Comparison of ENCODE assay signal across 8 cellular contexts in the genomic region with DNA sequence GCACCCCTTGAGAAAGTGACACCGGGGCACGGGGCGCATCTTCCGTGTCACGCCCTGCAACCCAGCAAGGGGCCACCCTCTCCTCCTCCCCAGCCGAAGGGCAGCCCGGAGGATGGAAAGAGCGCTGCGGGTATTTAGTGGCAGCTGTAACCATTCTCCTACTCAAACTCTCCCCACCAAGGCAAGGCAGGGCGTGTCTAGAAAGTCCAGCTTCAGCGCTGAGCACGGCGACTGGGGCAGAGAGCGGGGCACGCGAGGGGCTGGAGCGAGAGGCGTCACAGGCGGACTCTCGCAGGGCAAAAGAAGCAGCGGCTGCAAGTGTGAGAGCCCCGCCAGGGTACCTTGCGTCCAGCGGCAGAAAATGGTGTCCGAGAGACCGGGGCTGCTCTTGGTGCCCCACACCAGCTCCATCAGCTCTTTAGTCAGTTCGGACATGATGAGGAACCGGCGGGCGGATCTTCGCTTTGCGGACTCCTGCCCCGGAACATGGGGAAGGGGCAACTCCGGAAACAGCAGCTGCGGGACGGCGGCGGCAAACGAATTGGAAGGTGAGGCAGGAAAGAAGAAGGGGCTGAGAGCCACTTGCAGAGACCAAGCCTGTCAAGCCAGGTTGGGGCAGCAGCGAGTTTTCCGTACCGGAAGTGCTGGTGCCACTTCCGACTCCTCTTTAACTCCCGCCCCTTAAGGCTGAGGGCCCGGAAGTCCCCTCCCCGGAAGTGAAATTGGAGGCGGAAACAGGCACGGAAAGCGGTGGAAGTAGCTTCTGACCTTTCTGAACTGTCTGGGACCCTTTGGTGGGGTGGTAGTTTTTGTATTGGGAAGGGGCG. TPM values are rescaled to one million over a fixed set of nuclear protein-coding genes. Genes with fewer than 3 reads are reported as not detected.
DNase-seq lines count a peak whose midpoint lies in the region; ATAC-seq, FAIRE-seq and TF ChIP-seq lines count a peak whose summit lies in the region.

A gene (minus strand): TSS at position 643 of the 827 bp plus-strand sequence. CDS start 208 bp downstream, at position 435.

- H3K27me3 ChIP-seq in WERI-Rb-1 (ENCODE audit: insufficient read depth, low read depth, severe bottlenecking) (no peaks in the 10 kb centered on the region), bronchial epithelial cell (ENCODE audit: control insufficient read depth, insufficient read depth, low read length) (no peaks in the 10 kb centered on the region), smooth muscle cell (ENCODE audit: low read depth) (peaks cover 30% of the 10 kb centered on the region)

- peaks cover 0 to 5% (median 0%) of the 10 kb centered on the region in 3 donors for H3K36me3 Mint-ChIP-seq in immature natural killer cell

- DNase-seq in A549 (ENCODE audit: low read depth in 1 of 2, low spot score in 1 of 2) (peak; percentile 57 to 86), NCI-H2171 (lab: John Stamatoyannopoulos, UW) (peak; percentile 63), WERI-Rb-1 (peak; percentile 68), bronchial epithelial cell (ENCODE audit: low read depth) (peak; percentile 68), immature natural killer cell (peak; percentile 75 to 83 (median 82)), smooth muscle cell (lab: John Stamatoyannopoulos, UW; ENCODE audit: unreplicated experiment) (peak; percentile 43)

- 2% methylated on average over 41 of the region's 50 CpGs for WGBS in A549 (ENCODE audit: missing lambda C conversion rate)
- 2% methylated on average over 50 of the region's 50 CpGs for WGBS in smooth muscle cell (ENCODE audit: low lambda C conversion rate)

- peaks cover 43% of the 10 kb centered on the region for H3K79me2 ChIP-seq in smooth muscle cell (ENCODE audit: low read depth)

- H3K36me3 ChIP-seq in WERI-Rb-1 (no peaks in the 10 kb centered on the region), bronchial epithelial cell (ENCODE audit: control insufficient read depth, insufficient read depth, low read length) (no peaks in the 10 kb centered on the region), smooth muscle cell (ENCODE audit: low read depth) (no peaks in the 10 kb centered on the region)

- peak; percentile 66 for TF ChIP-seq POLR2A in A549 (IDR thresholded peaks at IDR 0.05; ENCODE audit: low read length)

- peaks cover 28% of the 10 kb centered on the region for H4K20me1 ChIP-seq in smooth muscle cell (ENCODE audit: low read depth)

- H3K27ac Mint-ChIP-seq in immature natural killer cell = peak within 1 kb of the TSS; percentile 88 to 97 (median 95)

- H3K27me3 Mint-ChIP-seq in immature natural killer cell (ENCODE audit: low read depth in 3 of 3) = peaks cover 3 to 21% (median 9%) of the 10 kb centered on the region in 3 donors

- H3K4me3 ChIP-seq in A549 (peak within 1 kb of the TSS; percentile 87), WERI-Rb-1 (ENCODE audit: low read depth, low read length) (peak within 1 kb of the TSS; percentile 95), bronchial epithelial cell (ENCODE audit: low read depth, low read length) (peak within 1 kb of the TSS; percentile 95), smooth muscle cell (peak within 1 kb of the TSS; percentile 99)

- H3K9me3 ChIP-seq in A549 = peaks cover 9% of the 10 kb centered on the region
- no peaks in the 10 kb centered on the region for H3K9me3 ChIP-seq in WERI-Rb-1 (ENCODE audit: severe bottlenecking)
- no peaks in the 10 kb centered on the region for H3K9me3 ChIP-seq in smooth muscle cell (replicated peaks; ENCODE audit: low read depth)

- peaks cover 0 to 10% (median 0%) of the 10 kb centered on the region in 6 donors for H3K9me3 Mint-ChIP-seq in immature natural killer cell

- TF ChIP-seq EP300 in A549 (IDR thresholded peaks at IDR 0.05) = no peak

- peaks cover 9% of the 10 kb centered on the region; the same call in 1 of the 3 replicates for H3K4me1 ChIP-seq in A549
- peaks cover 8% of the 10 kb centered on the region for H3K4me1 ChIP-seq in smooth muscle cell (ENCODE audit: low read depth)

- peaks cover 40 to 54% of the 10 kb centered on the region in 2 donors for H3K4me1 Mint-ChIP-seq in immature natural killer cell

- peak; percentile 65 for FAIRE-seq in A549 (lab: Jason Lieb, UNC)
- no peak for FAIRE-seq in bronchial epithelial cell (lab: Jason Lieb, UNC)

- CTCF ChIA-PET in A549 (lab: Yijun Ruan, JAX) = interaction anchor here (1.0 kb wide), 1 partner anchor 11 kb away, joined by 3 read pairs; no protein-coding TSS in a partner anchor

- H2AFZ ChIP-seq in smooth muscle cell (ENCODE audit: low read depth) = peak within 1 kb of the TSS; percentile 99

- no peak for TF ChIP-seq RAD21 in A549 (conservative IDR thresholded peaks at IDR 0.05 in 1 of 2, IDR thresholded peaks at IDR 0.05 in 1 of 2)

- ATAC-seq in A549 (peak; percentile 97 to 99), GM18520 (IDR thresholded peaks at IDR 0.05; ENCODE audit: unreplicated experiment) (peak; percentile 71), HG03060 (IDR thresholded peaks at IDR 0.05; ENCODE audit: low read depth, unreplicated experiment) (peak; percentile 84)

- H3K27ac ChIP-seq in A549 (peak within 1 kb of the TSS; percentile 74 to 85), WERI-Rb-1 (peak within 1 kb of the TSS; percentile 55), smooth muscle cell (ENCODE audit: low read depth) (peak within 1 kb of the TSS; percentile 30)

- POLR2A ChIA-PET in A549 (lab: Yijun Ruan, JAX) = interaction anchor here (0.8 to 1.0 kb wide), 2 partner anchors 11 to 1784 kb away, joined by 3 to 6 read pairs; a partner anchor contains a TSS

- H3K9ac ChIP-seq in smooth muscle cell (ENCODE audit: low read depth) = peak within 1 kb of the TSS; percentile 30

- no peaks in the 10 kb centered on the region for H3F3A ChIP-seq in smooth muscle cell (ENCODE audit: low read depth)

- H3K4me2 ChIP-seq in A549 = peak within 1 kb of the TSS; percentile 83
- H3K4me2 ChIP-seq in smooth muscle cell = peak within 1 kb of the TSS; percentile 97

- TF ChIP-seq CTCF in A549 (IDR thresholded peaks at IDR 0.05) (no peak), WERI-Rb-1 (IDR thresholded peaks at IDR 0.05; ENCODE audit: low read depth, low read length) (no peak), bronchial epithelial cell (IDR thresholded peaks at IDR 0.05; ENCODE audit: insufficient read depth, low read length, severe bottlenecking) (no peak), smooth muscle cell (IDR thresholded peaks at IDR 0.05; ENCODE audit: borderline replicate concordance, insufficient read depth, poor library complexity, severe bottlenecking) (no peak)

- peak within 1 kb of the TSS; percentile 91 to 100 (median 99) for H3K4me3 Mint-ChIP-seq in immature natural killer cell

TF ChIP-seq in A549, 52 proteins besides CTCF, POLR2A, EP300 and RAD21:
- TF ChIP-seq JUN (IDR thresholded peaks at IDR 0.05) (peak; percentile 65 to 67; a peak in 3 of 5 replicates), PHF8 (IDR thresholded peaks at IDR 0.05; ENCODE audit: borderline replicate concordance, low read depth) (peak; percentile 76; the same call in 1 of the 2 replicates), KDM5A (IDR thresholded peaks at IDR 0.05) (0 out of 2 replicates have a peak, but pooled peaks have one; percentile 25), RFX5 (IDR thresholded peaks at IDR 0.05) (no peak), SREBF2 (IDR thresholded peaks at IDR 0.05) (no peak)
- TF ChIP-seq, protein P1, sequence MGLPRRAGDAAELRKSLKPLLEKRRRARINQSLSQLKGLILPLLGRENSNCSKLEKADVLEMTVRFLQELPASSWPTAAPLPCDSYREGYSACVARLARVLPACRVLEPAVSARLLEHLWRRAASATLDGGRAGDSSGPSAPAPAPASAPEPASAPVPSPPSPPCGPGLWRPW (IDR thresholded peaks at IDR 0.05) = no peak
- TF ChIP-seq, protein P2, sequence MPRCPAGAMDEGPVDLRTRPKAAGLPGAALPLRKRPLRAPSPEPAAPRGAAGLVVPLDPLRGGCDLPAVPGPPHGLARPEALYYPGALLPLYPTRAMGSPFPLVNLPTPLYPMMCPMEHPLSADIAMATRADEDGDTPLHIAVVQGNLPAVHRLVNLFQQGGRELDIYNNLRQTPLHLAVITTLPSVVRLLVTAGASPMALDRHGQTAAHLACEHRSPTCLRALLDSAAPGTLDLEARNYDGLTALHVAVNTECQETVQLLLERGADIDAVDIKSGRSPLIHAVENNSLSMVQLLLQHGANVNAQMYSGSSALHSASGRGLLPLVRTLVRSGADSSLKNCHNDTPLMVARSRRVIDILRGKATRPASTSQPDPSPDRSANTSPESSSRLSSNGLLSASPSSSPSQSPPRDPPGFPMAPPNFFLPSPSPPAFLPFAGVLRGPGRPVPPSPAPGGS (IDR thresholded peaks at IDR 0.05) = 0 out of 3 replicates have a peak, but pooled peaks have one; percentile 14
- TF ChIP-seq, protein P3, sequence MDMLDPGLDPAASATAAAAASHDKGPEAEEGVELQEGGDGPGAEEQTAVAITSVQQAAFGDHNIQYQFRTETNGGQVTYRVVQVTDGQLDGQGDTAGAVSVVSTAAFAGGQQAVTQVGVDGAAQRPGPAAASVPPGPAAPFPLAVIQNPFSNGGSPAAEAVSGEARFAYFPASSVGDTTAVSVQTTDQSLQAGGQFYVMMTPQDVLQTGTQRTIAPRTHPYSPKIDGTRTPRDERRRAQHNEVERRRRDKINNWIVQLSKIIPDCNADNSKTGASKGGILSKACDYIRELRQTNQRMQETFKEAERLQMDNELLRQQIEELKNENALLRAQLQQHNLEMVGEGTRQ (IDR thresholded peaks at IDR 0.05) = no peak
- TF ChIP-seq, protein P4, sequence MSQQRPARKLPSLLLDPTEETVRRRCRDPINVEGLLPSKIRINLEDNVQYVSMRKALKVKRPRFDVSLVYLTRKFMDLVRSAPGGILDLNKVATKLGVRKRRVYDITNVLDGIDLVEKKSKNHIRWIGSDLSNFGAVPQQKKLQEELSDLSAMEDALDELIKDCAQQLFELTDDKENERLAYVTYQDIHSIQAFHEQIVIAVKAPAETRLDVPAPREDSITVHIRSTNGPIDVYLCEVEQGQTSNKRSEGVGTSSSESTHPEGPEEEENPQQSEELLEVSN (IDR thresholded peaks at IDR 0.05; ENCODE audit: borderline replicate concordance, low read depth) = peak; percentile 45; the same call in 1 of the 2 replicates

RNA-seq across cellular contexts. Expression of the gene that starts here (rescaled TPM):
- polyA plus RNA-seq in A549 (2011; rRNA removed) (18.2 and 25.3 TPM in 2 replicates), A549 (2017; fragmentation: RNase III; extraction: RNeasy Plus Mini Kit Qiagen cat#74134 plus additional on column Dnase treatment) (14.4 to 16.1 TPM (median 14.5 TPM) in 3 replicates), immature natural killer cell (1 to 10 TPM; 1.7 to 6.6 (median 5.0) TPM), smooth muscle cell (15.2 and 16.9 TPM in 2 replicates)
- 4.0 and 4.7 TPM in 2 replicates for polyA plus RNA-seq in A549 (2012; cell fraction: cytosol; rRNA removed)
- polyA plus RNA-seq in A549 (2012; cell fraction: nucleus; rRNA removed) = 3.9 and 7.4 TPM in 2 replicates
- polyA minus RNA-seq in A549 (2011; rRNA and poly(A)+ RNA removed) = 6.5 and 8.3 TPM in 2 replicates
- total RNA-seq in bronchial epithelial cell (19.7 and 21.8 TPM in 2 replicates), smooth muscle cell (31.7 and 32.2 TPM in 2 replicates)

Comparison
In these comparisons a context has a peak if more than half of its experiments do, and no peak if none do; other contexts are left out.
1. Peak in every context shown above with its lines: DNase-seq, ATAC-seq, H3K4me3 ChIP-seq and H3K27ac ChIP-seq.